ENCODE assay signal across 1 cellular context in the genomic region with DNA sequence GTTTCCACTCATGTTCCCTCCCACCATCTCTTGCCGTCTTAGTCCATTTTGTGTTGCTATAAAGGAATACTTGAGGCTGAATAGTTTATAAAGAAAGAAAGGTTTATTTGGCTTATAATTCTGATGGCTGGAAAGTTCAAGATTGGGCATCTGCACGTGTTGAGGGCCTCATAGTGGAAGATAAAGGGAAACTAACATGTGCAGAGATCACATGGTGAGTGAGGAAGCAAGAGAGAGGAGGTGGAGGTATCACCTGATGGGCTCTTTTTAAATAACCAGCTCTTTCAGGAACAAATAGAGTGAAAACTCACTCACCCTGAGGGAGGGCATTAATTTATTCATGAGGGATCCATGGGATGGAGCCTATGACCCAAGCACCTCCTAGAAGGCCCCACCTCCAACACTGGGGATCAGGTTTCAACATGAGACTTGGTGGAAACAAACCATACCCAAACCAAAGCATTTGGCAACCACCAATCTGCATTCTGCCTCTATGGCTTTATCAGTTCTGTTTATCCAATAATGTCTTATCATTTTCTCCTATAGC.
A peak's percentile ranks its signal among the peaks of the same experiment; 100 is the strongest.
TF ChIP-seq lines count a peak whose summit lies in the region.

No MANE protein-coding gene starts in this region.

TF ChIP-seq in HepG2, 621 proteins besides CTCF, POLR2A, EP300 and RAD21:
- TF ChIP-seq, protein P1, sequence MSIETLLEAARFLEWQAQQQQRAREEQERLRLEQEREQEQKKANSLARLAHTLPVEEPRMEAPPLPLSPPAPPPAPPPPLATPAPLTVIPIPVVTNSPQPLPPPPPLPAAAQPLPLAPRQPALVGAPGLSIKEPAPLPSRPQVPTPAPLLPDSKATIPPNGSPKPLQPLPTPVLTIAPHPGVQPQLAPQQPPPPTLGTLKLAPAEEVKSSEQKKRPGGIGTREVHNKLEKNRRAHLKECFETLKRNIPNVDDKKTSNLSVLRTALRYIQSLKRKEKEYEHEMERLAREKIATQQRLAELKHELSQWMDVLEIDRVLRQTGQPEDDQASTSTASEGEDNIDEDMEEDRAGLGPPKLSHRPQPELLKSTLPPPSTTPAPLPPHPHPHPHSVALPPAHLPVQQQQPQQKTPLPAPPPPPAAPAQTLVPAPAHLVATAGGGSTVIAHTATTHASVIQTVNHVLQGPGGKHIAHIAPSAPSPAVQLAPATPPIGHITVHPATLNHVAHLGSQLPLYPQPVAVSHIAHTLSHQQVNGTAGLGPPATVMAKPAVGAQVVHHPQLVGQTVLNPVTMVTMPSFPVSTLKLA (IDR thresholded peaks at IDR 0.05), result peak; percentile 73
- TF ChIP-seq, protein P2, sequence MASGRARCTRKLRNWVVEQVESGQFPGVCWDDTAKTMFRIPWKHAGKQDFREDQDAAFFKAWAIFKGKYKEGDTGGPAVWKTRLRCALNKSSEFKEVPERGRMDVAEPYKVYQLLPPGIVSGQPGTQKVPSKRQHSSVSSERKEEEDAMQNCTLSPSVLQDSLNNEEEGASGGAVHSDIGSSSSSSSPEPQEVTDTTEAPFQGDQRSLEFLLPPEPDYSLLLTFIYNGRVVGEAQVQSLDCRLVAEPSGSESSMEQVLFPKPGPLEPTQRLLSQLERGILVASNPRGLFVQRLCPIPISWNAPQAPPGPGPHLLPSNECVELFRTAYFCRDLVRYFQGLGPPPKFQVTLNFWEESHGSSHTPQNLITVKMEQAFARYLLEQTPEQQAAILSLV (CRISPR knock-in tag; IDR thresholded peaks at IDR 0.05; ENCODE audit: borderline replicate concordance), result no peak
- no peak for TF ChIP-seq ZNF7 (CRISPR knock-in tag; IDR thresholded peaks at IDR 0.05)
